In the genomic region with DNA sequence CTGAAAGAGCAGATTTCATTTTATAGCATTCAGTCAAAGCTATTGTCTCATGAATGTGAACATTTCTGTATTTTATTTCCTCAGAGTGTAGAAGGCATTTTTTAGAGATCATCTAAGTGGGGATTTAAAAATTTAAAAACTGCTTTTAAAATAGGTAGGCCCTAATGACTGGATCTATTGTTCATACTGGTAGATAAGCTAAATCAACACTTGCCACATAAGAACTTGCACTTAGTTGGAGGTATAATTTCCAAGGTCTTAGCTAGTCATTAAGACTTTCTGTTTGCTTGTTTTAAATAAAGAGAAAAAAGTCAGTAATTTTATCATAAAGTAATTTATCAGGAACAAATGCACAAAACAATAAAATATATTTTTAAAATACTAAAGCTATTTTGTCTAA, we compare ENCODE assay signal across 24 cellular contexts.
"Had no signal": no experiment of that assay in that cellular context is flagged by ENCODE, and none has a peak within 500 bp of the region (broad histone marks: within the 10 kb centered on the region; RNA-seq: fewer than 3 reads in every experiment).

No MANE protein-coding gene starts in this region.

- H3K4me1 ChIP-seq: colonic mucosa, esophagus muscularis mucosa, esophagus squamous epithelium, foreskin keratinocyte, gastrocnemius medialis, gastroesophageal sphincter, heart left ventricle, heart right ventricle had no signal

- H3K4me3 ChIP-seq: colonic mucosa, coronary artery, dorsolateral prefrontal cortex, esophagus muscularis mucosa, esophagus squamous epithelium, gastrocnemius medialis, gastroesophageal sphincter, heart left ventricle, heart right ventricle had no signal

- ATAC-seq: effector memory CD8-positive, alpha-beta T cell; esophagus mucosa; foreskin keratinocyte; gastrocnemius medialis; gastroesophageal sphincter; heart left ventricle; heart right ventricle had no signal

- H3K9me3 ChIP-seq: colonic mucosa, esophagus muscularis mucosa, esophagus squamous epithelium, gastrocnemius medialis, gastroesophageal sphincter, heart left ventricle, heart right ventricle had no signal

- H3K27me3 ChIP-seq: colonic mucosa, esophagus muscularis mucosa, esophagus squamous epithelium, foreskin keratinocyte, gastrocnemius medialis, gastroesophageal sphincter, heart left ventricle, heart right ventricle had no signal

- DNase-seq: colonic mucosa; cortex of kidney; dermis blood vessel endothelial cell; dorsolateral prefrontal cortex; effector CD4-positive, alpha-beta T cell; effector CD8-positive, alpha-beta T cell; effector memory CD4-positive, alpha-beta T cell; effector memory CD8-positive, alpha-beta T cell; endodermal cell; erythroblast; esophagus squamous epithelium; foreskin fibroblast; foreskin keratinocyte; foreskin melanocyte; gastrocnemius medialis; glutamatergic neuron; head of caudate nucleus; heart left ventricle; heart right ventricle had no signal

- H3K27ac ChIP-seq: colonic mucosa, coronary artery, dorsolateral prefrontal cortex, epithelial cell of prostate, esophagus muscularis mucosa, esophagus squamous epithelium, foreskin keratinocyte, gastrocnemius medialis, gastroesophageal sphincter, heart left ventricle, heart right ventricle had no signal

- H3K36me3 ChIP-seq: colonic mucosa, esophagus muscularis mucosa, esophagus squamous epithelium, gastrocnemius medialis, gastroesophageal sphincter, heart left ventricle, heart right ventricle had no signal
